ENCODE assay signal across 1 cellular context in genomic region chr13:79547821-79548220, GRCh38.
TF ChIP-seq lines count a peak whose summit lies in the region.

No MANE protein-coding gene starts in this region.

TF ChIP-seq in endothelial cell of umbilical vein, 7 proteins besides CTCF, POLR2A, EP300 and RAD21 (continued from another document):
- no peak for TF ChIP-seq EZH2 (IDR thresholded peaks at IDR 0.05; ENCODE audit: borderline replicate concordance, low read depth, low read length, severe bottlenecking)
- TF ChIP-seq MYC (IDR thresholded peaks at IDR 0.05; ENCODE audit: low read depth, low read length) = no peak
- no peak for TF ChIP-seq FOS (IDR thresholded peaks at IDR 0.05; ENCODE audit: borderline replicate concordance, insufficient read depth, low read length)
- TF ChIP-seq JUN (IDR thresholded peaks at IDR 0.05; ENCODE audit: borderline replicate concordance, insufficient read depth, insufficient read length, low read depth) = no peak
- TF ChIP-seq MAX (IDR thresholded peaks at IDR 0.05; ENCODE audit: insufficient read depth, insufficient read length) = no peak
TF ChIP-seq in endothelial cell of umbilical vein: peak in this region for 0.
